ENCODE assay signal across 3 cellular contexts in the genomic region with DNA sequence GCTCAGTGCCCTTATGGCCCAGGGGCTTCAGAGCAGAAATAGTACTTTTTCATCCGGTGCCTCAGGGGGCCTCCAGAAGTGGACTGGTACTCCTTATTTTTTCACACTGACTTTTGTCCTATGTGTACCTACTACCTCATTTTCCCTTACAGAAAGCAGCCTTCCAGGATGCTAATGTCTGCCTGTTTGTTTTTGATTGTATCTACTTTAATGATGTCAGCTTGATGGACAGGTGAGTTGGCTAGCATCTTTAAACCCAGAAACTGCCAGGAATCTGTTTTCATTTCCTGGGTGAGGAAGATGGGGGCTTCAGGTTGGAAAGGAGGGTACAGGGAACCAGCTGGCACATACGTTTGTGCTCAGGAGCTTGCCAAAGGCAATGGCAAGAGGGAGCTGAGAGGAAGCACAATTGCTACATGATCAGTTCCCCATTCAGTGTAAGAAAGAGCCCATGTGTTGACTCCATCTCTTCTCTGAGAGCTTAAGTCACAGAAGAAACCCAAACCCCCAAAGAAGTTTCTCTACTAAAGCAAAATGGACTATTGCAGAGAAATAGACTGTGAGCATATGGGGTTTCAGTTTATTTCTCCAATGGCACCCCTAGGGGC.
TF ChIP-seq lines count a peak whose summit lies in the region.

No MANE protein-coding gene starts in this region.

TF ChIP-seq in SK-N-SH, 30 proteins besides CTCF, POLR2A, EP300 and RAD21:
- no peak for TF ChIP-seq RXRA (IDR thresholded peaks at IDR 0.05; ENCODE audit: borderline replicate concordance, low read depth)
- no peak for TF ChIP-seq EZH2phosphoT487 (IDR thresholded peaks at IDR 0.05; ENCODE audit: borderline replicate concordance, low read depth)
- no peak for TF ChIP-seq TAF1 (IDR thresholded peaks at IDR 0.05; ENCODE audit: borderline replicate concordance, low read depth, low read length)
- TF ChIP-seq POLR2AphosphoS5 (IDR thresholded peaks at IDR 0.05; ENCODE audit: low read depth, low read length) = no peak
- TF ChIP-seq GATA2 (CRISPR knock-in tag; IDR thresholded peaks at IDR 0.05) = no peak
- TF ChIP-seq RCOR1 (IDR thresholded peaks at IDR 0.05; ENCODE audit: low read length) = no peak
- no peak for TF ChIP-seq MEF2A (IDR thresholded peaks at IDR 0.05; ENCODE audit: borderline replicate concordance, low read depth)
- TF ChIP-seq NFIC (IDR thresholded peaks at IDR 0.05; ENCODE audit: borderline replicate concordance) = no peak
- TF ChIP-seq FOXJ3 (CRISPR knock-in tag; IDR thresholded peaks at IDR 0.05) = no peak
- TF ChIP-seq NRF1 (IDR thresholded peaks at IDR 0.05; ENCODE audit: low read depth, low read length) = no peak
- TF ChIP-seq FOXM1 (IDR thresholded peaks at IDR 0.05; ENCODE audit: low read depth) = no peak
- no peak for TF ChIP-seq FOSL2 (IDR thresholded peaks at IDR 0.05; ENCODE audit: borderline replicate concordance, low read depth)
- TF ChIP-seq TCF12 (IDR thresholded peaks at IDR 0.05) = no peak
- TF ChIP-seq, protein P1, sequence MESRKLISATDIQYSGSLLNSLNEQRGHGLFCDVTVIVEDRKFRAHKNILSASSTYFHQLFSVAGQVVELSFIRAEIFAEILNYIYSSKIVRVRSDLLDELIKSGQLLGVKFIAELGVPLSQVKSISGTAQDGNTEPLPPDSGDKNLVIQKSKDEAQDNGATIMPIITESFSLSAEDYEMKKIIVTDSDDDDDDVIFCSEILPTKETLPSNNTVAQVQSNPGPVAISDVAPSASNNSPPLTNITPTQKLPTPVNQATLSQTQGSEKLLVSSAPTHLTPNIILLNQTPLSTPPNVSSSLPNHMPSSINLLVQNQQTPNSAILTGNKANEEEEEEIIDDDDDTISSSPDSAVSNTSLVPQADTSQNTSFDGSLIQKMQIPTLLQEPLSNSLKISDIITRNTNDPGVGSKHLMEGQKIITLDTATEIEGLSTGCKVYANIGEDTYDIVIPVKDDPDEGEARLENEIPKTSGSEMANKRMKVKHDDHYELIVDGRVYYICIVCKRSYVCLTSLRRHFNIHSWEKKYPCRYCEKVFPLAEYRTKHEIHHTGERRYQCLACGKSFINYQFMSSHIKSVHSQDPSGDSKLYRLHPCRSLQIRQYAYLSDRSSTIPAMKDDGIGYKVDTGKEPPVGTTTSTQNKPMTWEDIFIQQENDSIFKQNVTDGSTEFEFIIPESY (IDR thresholded peaks at IDR 0.05; ENCODE audit: borderline replicate concordance, low read depth) = no peak
- no peak for TF ChIP-seq RFX5 (IDR thresholded peaks at IDR 0.05; ENCODE audit: low read length)
- no peak for TF ChIP-seq YY1 (IDR thresholded peaks at IDR 0.05; ENCODE audit: low read depth)
TF ChIP-seq in SK-N-SH: peak in this region for 0.

TF ChIP-seq in SK-N-SH treated with all-trans-retinoic acid at 6 μM for 48 hours, 23 proteins besides CTCF, POLR2A, EP300 and RAD21:
- TF ChIP-seq, protein P2, sequence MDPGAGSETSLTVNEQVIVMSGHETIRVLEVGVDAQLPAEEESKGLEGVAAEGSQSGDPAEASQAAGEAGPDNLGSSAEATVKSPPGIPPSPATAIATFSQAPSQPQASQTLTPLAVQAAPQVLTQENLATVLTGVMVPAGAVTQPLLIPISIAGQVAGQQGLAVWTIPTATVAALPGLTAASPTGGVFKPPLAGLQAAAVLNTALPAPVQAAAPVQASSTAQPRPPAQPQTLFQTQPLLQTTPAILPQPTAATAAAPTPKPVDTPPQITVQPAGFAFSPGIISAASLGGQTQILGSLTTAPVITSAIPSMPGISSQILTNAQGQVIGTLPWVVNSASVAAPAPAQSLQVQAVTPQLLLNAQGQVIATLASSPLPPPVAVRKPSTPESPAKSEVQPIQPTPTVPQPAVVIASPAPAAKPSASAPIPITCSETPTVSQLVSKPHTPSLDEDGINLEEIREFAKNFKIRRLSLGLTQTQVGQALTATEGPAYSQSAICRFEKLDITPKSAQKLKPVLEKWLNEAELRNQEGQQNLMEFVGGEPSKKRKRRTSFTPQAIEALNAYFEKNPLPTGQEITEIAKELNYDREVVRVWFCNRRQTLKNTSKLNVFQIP (CRISPR knock-in tag; IDR thresholded peaks at IDR 0.05; ENCODE audit: borderline replicate concordance, low read depth) = no peak
- no peak for TF ChIP-seq TCF4 (CRISPR knock-in tag; IDR thresholded peaks at IDR 0.05; ENCODE audit: borderline replicate concordance)
- no peak for TF ChIP-seq ZNF8 (CRISPR knock-in tag; IDR thresholded peaks at IDR 0.05)
- no peak for TF ChIP-seq ZNF565 (CRISPR knock-in tag; conservative IDR thresholded peaks at IDR 0.05; ENCODE audit: low read depth)
- TF ChIP-seq, protein P3, sequence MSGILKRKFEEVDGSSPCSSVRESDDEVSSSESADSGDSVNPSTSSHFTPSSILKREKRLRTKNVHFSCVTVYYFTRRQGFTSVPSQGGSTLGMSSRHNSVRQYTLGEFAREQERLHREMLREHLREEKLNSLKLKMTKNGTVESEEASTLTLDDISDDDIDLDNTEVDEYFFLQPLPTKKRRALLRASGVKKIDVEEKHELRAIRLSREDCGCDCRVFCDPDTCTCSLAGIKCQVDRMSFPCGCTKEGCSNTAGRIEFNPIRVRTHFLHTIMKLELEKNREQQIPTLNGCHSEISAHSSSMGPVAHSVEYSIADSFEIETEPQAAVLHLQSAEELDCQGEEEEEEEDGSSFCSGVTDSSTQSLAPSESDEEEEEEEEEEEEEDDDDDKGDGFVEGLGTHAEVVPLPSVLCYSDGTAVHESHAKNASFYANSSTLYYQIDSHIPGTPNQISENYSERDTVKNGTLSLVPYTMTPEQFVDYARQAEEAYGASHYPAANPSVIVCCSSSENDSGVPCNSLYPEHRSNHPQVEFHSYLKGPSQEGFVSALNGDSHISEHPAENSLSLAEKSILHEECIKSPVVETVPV (CRISPR knock-in tag; IDR thresholded peaks at IDR 0.05) = no peak
- no peak for TF ChIP-seq TOX (CRISPR knock-in tag; IDR thresholded peaks at IDR 0.05; ENCODE audit: borderline replicate concordance)
- no peak for TF ChIP-seq PPARA (CRISPR knock-in tag; IDR thresholded peaks at IDR 0.05; ENCODE audit: borderline replicate concordance)
- no peak for TF ChIP-seq ZFP3 (CRISPR knock-in tag; IDR thresholded peaks at IDR 0.05)
- no peak for TF ChIP-seq ZNF70 (CRISPR knock-in tag; IDR thresholded peaks at IDR 0.05)
- no peak for TF ChIP-seq OSR1 (CRISPR knock-in tag; IDR thresholded peaks at IDR 0.05)
- no peak for TF ChIP-seq BACH2 (CRISPR knock-in tag; IDR thresholded peaks at IDR 0.05; ENCODE audit: borderline replicate concordance)

TF ChIP-seq in K562, 482 proteins besides CTCF, POLR2A, EP300 and RAD21:
- TF ChIP-seq, protein P4, sequence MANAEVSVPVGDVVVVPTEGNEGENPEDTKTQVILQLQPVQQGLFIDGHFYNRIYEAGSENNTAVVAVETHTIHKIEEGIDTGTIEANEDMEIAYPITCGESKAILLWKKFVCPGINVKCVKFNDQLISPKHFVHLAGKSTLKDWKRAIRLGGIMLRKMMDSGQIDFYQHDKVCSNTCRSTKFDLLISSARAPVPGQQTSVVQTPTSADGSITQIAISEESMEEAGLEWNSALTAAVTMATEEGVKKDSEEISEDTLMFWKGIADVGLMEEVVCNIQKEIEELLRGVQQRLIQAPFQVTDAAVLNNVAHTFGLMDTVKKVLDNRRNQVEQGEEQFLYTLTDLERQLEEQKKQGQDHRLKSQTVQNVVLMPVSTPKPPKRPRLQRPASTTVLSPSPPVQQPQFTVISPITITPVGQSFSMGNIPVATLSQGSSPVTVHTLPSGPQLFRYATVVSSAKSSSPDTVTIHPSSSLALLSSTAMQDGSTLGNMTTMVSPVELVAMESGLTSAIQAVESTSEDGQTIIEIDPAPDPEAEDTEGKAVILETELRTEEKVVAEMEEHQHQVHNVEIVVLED (CRISPR knock-in tag; IDR thresholded peaks at IDR 0.05) = no peak
- TF ChIP-seq, protein P5, sequence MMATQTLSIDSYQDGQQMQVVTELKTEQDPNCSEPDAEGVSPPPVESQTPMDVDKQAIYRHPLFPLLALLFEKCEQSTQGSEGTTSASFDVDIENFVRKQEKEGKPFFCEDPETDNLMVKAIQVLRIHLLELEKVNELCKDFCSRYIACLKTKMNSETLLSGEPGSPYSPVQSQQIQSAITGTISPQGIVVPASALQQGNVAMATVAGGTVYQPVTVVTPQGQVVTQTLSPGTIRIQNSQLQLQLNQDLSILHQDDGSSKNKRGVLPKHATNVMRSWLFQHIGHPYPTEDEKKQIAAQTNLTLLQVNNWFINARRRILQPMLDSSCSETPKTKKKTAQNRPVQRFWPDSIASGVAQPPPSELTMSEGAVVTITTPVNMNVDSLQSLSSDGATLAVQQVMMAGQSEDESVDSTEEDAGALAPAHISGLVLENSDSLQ (IDR thresholded peaks at IDR 0.05) = 0 out of 2 replicates have a peak, but pooled peaks have one; percentile 7
